Comparison of ENCODE assay signal across 8 cellular contexts in the genomic region with DNA sequence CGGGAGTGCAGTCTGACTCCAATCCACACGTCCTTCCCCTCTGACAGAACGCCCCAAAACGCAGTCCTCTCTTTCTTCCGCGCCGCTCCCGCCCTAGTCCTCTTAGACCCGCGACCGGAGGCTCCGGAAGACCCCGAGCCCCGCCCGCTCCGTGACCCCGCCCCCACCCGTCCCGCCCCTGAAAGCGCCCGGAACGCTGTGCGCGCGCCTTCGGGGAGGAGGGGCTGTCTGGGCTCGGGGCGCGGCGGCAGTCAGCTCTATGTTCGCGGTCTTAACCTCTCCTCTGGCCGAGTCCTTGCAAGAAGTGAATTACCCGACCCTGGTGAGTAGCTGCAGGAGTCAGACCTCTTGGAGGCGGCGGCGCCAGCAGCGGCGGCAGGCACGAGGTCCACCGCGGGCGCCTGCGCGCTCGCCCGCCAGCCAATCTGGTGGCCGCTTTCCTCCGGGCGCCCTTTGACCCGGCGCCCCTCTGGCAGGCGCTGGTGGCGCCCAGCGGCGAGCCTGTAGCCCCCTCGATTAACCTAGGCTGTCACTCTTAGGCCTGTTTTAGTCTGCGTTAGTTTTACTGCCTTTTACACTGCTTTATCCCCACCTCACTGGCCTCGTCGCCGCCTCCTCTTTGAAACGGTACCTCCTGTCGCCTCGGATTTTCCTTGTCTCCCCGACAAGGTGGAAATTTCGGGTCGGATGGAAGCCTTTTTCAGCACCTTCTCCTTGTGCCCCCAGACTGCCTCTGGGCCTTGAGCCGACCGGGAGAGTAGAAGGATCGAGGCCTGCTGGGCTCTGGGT. TPM values are rescaled to one million over a fixed set of nuclear protein-coding genes. Genes with fewer than 3 reads are reported as not detected.
DNase-seq lines count a peak whose midpoint lies in the region; ATAC-seq and TF ChIP-seq lines count a peak whose summit lies in the region.

A gene with protein sequence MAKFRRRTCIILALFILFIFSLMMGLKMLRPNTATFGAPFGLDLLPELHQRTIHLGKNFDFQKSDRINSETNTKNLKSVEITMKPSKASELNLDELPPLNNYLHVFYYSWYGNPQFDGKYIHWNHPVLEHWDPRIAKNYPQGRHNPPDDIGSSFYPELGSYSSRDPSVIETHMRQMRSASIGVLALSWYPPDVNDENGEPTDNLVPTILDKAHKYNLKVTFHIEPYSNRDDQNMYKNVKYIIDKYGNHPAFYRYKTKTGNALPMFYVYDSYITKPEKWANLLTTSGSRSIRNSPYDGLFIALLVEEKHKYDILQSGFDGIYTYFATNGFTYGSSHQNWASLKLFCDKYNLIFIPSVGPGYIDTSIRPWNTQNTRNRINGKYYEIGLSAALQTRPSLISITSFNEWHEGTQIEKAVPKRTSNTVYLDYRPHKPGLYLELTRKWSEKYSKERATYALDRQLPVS (plus strand): TSS at position 219 of the 789 bp plus-strand sequence. CDS start 8,905 bp downstream, outside the sequence.

- no peaks in the 10 kb centered on the region for H3K9me3 Mint-ChIP-seq in activated T-cell treated with anti-CD3 and anti-CD28 coated beads, Interleukin-2, amount 50 U/mL, for 24 hours

- H3K36me3 Mint-ChIP-seq in activated T-cell treated with anti-CD3 and anti-CD28 coated beads, Interleukin-2, amount 50 U/mL, for 24 hours (ENCODE audit: low read depth) = peaks cover 25% of the 10 kb centered on the region

- DNase-seq in DMS53 (lab: John Stamatoyannopoulos, UW) = peak; percentile 87
- peak; percentile 94 for DNase-seq in Jurkat, Clone E6-1 (ENCODE audit: low read depth, low spot score)
- peak; percentile 88 for DNase-seq in activated T-cell treated with anti-CD3 and anti-CD28 coated beads, Interleukin-2, amount 50 U/mL, for 24 hours
- peak; percentile 58 for DNase-seq in stimulated activated CD8-positive, alpha-beta memory T cell treated with anti-CD3 and anti-CD28 coated beads, Interleukin-7, amount 100 ng/mL, for 24 hours (ENCODE audit: low read depth)

- H3K4me3 Mint-ChIP-seq in activated T-cell treated with anti-CD3 and anti-CD28 coated beads, Interleukin-2, amount 50 U/mL, for 24 hours = peak within 1 kb of the TSS; percentile 93

- H3K9me3 ChIP-seq in muscle layer of duodenum (ENCODE audit: control insufficient read depth in 1 of 2, low read length in 2 of 2) = no peaks in the 10 kb centered on the region

- H3K27ac Mint-ChIP-seq in activated T-cell treated with anti-CD3 and anti-CD28 coated beads, Interleukin-2, amount 50 U/mL, for 24 hours = peak within 1 kb of the TSS; percentile 98

- no peaks in the 10 kb centered on the region for H3K27me3 ChIP-seq in muscle layer of duodenum (ENCODE audit: low read depth, low read length)

- H3K4me1 ChIP-seq in muscle layer of duodenum (ENCODE audit: control insufficient read depth in 1 of 2, insufficient read depth in 2 of 2, low read length in 2 of 2) = peaks cover 11 to 16% of the 10 kb centered on the region in 2 donors

- H3K27me3 Mint-ChIP-seq in activated T-cell treated with anti-CD3 and anti-CD28 coated beads, Interleukin-2, amount 50 U/mL, for 24 hours = no peaks in the 10 kb centered on the region

- ATAC-seq in GM21717 (IDR thresholded peaks at IDR 0.05; ENCODE audit: unreplicated experiment) (peak; percentile 83), esophagus mucosa (peak; percentile 92)

- H3K4me1 Mint-ChIP-seq in activated T-cell treated with anti-CD3 and anti-CD28 coated beads, Interleukin-2, amount 50 U/mL, for 24 hours (ENCODE audit: low read depth) = peaks cover 51% of the 10 kb centered on the region

- H3K36me3 ChIP-seq in muscle layer of duodenum (ENCODE audit: control insufficient read depth in 1 of 2, insufficient read depth in 2 of 2, low read length in 2 of 2) = no peaks in the 10 kb centered on the region

- H3K4me3 ChIP-seq in Jurkat, Clone E6-1 (ENCODE audit: low read length) = peak within 1 kb of the TSS; percentile 85
- H3K4me3 ChIP-seq in muscle layer of duodenum (ENCODE audit: low read depth in 1 of 2, low read length in 2 of 2) = peak within 1 kb of the TSS; percentile 91 to 99

- peak within 1 kb of the TSS; percentile 97 for H3K27ac ChIP-seq in muscle layer of duodenum (ENCODE audit: low read length)

TF ChIP-seq in PFSK-1, 5 proteins besides CTCF, POLR2A, EP300 and RAD21:
- 0 out of 4 replicates have a peak, but pooled peaks of 1 of the 2 experiments have one; percentile 18 for TF ChIP-seq REST (IDR thresholded peaks at IDR 0.05; ENCODE audit: insufficient read depth in 1 of 2, low read depth in 2 of 2, low read length in 2 of 2)
- no peak for TF ChIP-seq TAF1 (IDR thresholded peaks at IDR 0.05; ENCODE audit: borderline replicate concordance, insufficient read depth, low read length)
- TF ChIP-seq POLR2AphosphoS5 (IDR thresholded peaks at IDR 0.05; ENCODE audit: low read depth, low read length) = peak; percentile 78
- TF ChIP-seq SIN3A (IDR thresholded peaks at IDR 0.05; ENCODE audit: borderline replicate concordance, insufficient read depth, low read length) = 0 out of 2 replicates have a peak, but pooled peaks have one; percentile 9
TF ChIP-seq in PFSK-1: peak in this region for 3.

RNA-seq across cellular contexts. Expression of the gene that starts here (rescaled TPM):
- 19.1 TPM for polyA plus RNA-seq in Jurkat, Clone E6-1 (2012; ENCODE audit: insufficient read depth, insufficient read length)
- 7.8 TPM for polyA plus RNA-seq in PFSK-1 (2012; ENCODE audit: insufficient read length, low read depth)
- 8.4 TPM for total RNA-seq in esophagus mucosa

Comparison
In these comparisons a context has a peak if more than half of its experiments do, and no peak if none do; other contexts are left out.
1. Peak in every context shown above with its lines: DNase-seq, ATAC-seq, H3K4me3 ChIP-seq and H3K27ac ChIP-seq.